In genomic region chr19:34962281-34962944, GRCh38 we compare ENCODE assay signal across 8 cellular contexts. TPM values are rescaled to one million over a fixed set of nuclear protein-coding genes. Genes with fewer than 3 reads are reported as not detected.
DNase-seq lines count a peak whose midpoint lies in the region; ATAC-seq, FAIRE-seq and TF ChIP-seq lines count a peak whose summit lies in the region.

No MANE protein-coding gene starts in this region.

- peak; percentile 94 for FAIRE-seq in HepG2 (lab: Jason Lieb, UNC)

- no peak for TF ChIP-seq POLR2A in HepG2 (IDR thresholded peaks at IDR 0.05; ENCODE audit: insufficient read depth in 1 of 2, low read depth in 2 of 2, low read length in 2 of 2)

- peaks cover 23% of the 10 kb centered on the region; the same call in 1 of the 2 replicates for H4K20me1 ChIP-seq in HepG2 (ENCODE audit: insufficient read depth, low read length)

- TF ChIP-seq EP300 in HepG2 (IDR thresholded peaks at IDR 0.05; ENCODE audit: low read depth in 2 of 2, low read length in 2 of 2) (peak in 1 of 2 experiments; percentile 36; a peak in 1 of 4 replicates), HepG2 (CRISPR knock-in tag; IDR thresholded peaks at IDR 0.05; ENCODE audit: borderline replicate concordance) (no peak)

- H3K4me3 ChIP-seq in adipocyte (ENCODE audit: low read length) (peak overlapping the region; percentile 89), HepG2 (replicated peaks in 1 of 3; ENCODE audit: insufficient read depth in 1 of 3, low read depth in 2 of 3, low read length in 3 of 3) (peak overlapping the region; percentile 87 to 96 (median 96))

- no peak overlapping the region for H3K9ac ChIP-seq in adipocyte (ENCODE audit: low read length)
- H3K9ac ChIP-seq in HepG2 (ENCODE audit: insufficient read depth, low read depth, low read length): peak overlapping the region; percentile 77

- H3K9me3 ChIP-seq in adipocyte (ENCODE audit: control insufficient read depth, low read length) (peaks cover 30% of the 10 kb centered on the region), HepG2 (ENCODE audit: low read length) (0 out of 2 replicates have a peak, but pooled peaks cover 6% of the 10 kb centered on the region)

- ATAC-seq in HepG2: peak; percentile 79

- intact Hi-C loops in HepG2 (cut with micrococcal nuclease; ENCODE audit: unreplicated experiment): no loop called here

- H2AFZ ChIP-seq in HepG2 (ENCODE audit: low read length): no peak overlapping the region

- H3K4me2 ChIP-seq in HepG2 (ENCODE audit: low read depth, low read length): peak overlapping the region; percentile 87

- H3K36me3 ChIP-seq in adipocyte (ENCODE audit: control insufficient read depth, insufficient read depth, low read length, severe bottlenecking): peaks cover 27% of the 10 kb centered on the region
- peaks cover 23 to 36% of the 10 kb centered on the region in 2 experiments for H3K36me3 ChIP-seq in HepG2 (replicated peaks in 1 of 2; ENCODE audit: control insufficient read depth in 1 of 2, insufficient read depth in 2 of 2, low read length in 2 of 2)

- TF ChIP-seq CTCF in HepG2 (CRISPR knock-in tag; IDR thresholded peaks at IDR 0.05): no peak

- peak; percentile 27 for DNase-seq in A172 (ENCODE audit: low spot score)
- DNase-seq in HUDEP-2 (lab: John Stamatoyannopoulos, UW; ENCODE audit: unreplicated experiment in 76 of 76): peak in 49 of 76 experiments; percentile 6 to 73 (median 34)
- DNase-seq in adipocyte (ENCODE audit: low read depth): no peak
- peak; percentile 86 for DNase-seq in HepG2 (ENCODE audit: low spot score)
- DNase-seq in NCI-H82 treated with DMSO at 0.1 percent for 48 hours (lab: John Stamatoyannopoulos, UW; ENCODE audit: unreplicated experiment): no peak
- no peak for DNase-seq in NCI-H2107 (lab: John Stamatoyannopoulos, UW)
- no peak for DNase-seq in NCI-H1092 (lab: John Stamatoyannopoulos, UW)
- DNase-seq in NCI-H510A (lab: John Stamatoyannopoulos, UW): no peak

- 35% methylated on average over 7 of the region's 7 CpGs for WGBS in HepG2 (ENCODE audit: low lambda C conversion rate)

- H3K27me3 ChIP-seq in adipocyte (replicated peaks; ENCODE audit: control insufficient read depth, insufficient read depth, low read length) (no peaks in the 10 kb centered on the region), HepG2 (ENCODE audit: control insufficient read depth in 1 of 2, insufficient read depth in 2 of 2, low read length in 2 of 2) (peaks cover 0 to 10% of the 10 kb centered on the region in 2 experiments; a peak in 2 of 5 replicates)

- peaks cover 33% of the 10 kb centered on the region for H3K79me2 ChIP-seq in HepG2 (ENCODE audit: insufficient read depth, low read length)

- POLR2A ChIA-PET in HepG2 (lab: Yijun Ruan, JAX): interaction anchor here (1.1 to 1.3 kb wide), 3 partner anchors 33 to 44 kb away, joined by 4 read pairs; partner anchors contain the start of gene ZNF30

- in situ Hi-C loops in HepG2 (cut with HindIII; ENCODE audit: extremely low pct_ligation_motif_present, low pct_unique_long_range_greater_than_20kb): no loop called here

- CTCF ChIA-PET in HepG2 (lab: Yijun Ruan, JAX; ENCODE audit: low intra/inter-chr PET ratio, low total read pairs): no interaction called here

- BruUV-seq in HepG2 (replicated peaks; lab: Mats Ljungman, UMichigan): no TSS peak

- H3K27ac ChIP-seq in HepG2 (ENCODE audit: extremely low read length, insufficient read depth, low read length): peak overlapping the region; percentile 63

- H3K4me1 ChIP-seq in adipocyte (ENCODE audit: control insufficient read depth, insufficient read depth, low read length) (peaks cover 8% of the 10 kb centered on the region), HepG2 (ENCODE audit: insufficient read depth, low read length) (peaks cover 50% of the 10 kb centered on the region)

- TF ChIP-seq RAD21 in HepG2 (CRISPR knock-in tag; IDR thresholded peaks at IDR 0.05): no peak

TF ChIP-seq in HepG2, 621 proteins besides CTCF, POLR2A, EP300 and RAD21 (continues in another document):
- no peak for TF ChIP-seq HES4 (CRISPR knock-in tag; IDR thresholded peaks at IDR 0.05; ENCODE audit: borderline replicate concordance)
- peak; percentile 72; the same call in 1 of the 2 replicates for TF ChIP-seq RXRB (CRISPR knock-in tag; IDR thresholded peaks at IDR 0.05; ENCODE audit: borderline replicate concordance)
- TF ChIP-seq ZNF17 (CRISPR knock-in tag; IDR thresholded peaks at IDR 0.05): no peak

RNA-seq across cellular contexts. Expression of gene ZNF792, which starts 1.6 kb away (rescaled TPM):
- total RNA-seq in A172 (2014; rRNA removed; shearing (Covaris generic)): 1.1 and 1.5 TPM in 2 replicates
- 5.5 and 6.3 TPM in 2 replicates for total RNA-seq in HepG2 (2016; rRNA removed; fragmentation: Illumina TruSeq; extraction: Trizol)
- 0.61 and 0.88 TPM in 2 replicates for total RNA-seq in HepG2 (2016; cell fraction: cytosol; rRNA removed; fragmentation: Illumina TruSeq; extraction: Trizol; ENCODE audit: low read depth)
- total RNA-seq in HepG2 (2016; cell fraction: insoluble cytoplasmic fraction; rRNA removed; fragmentation: Illumina TruSeq; extraction: Trizol): 4.8 and 6.5 TPM in 2 replicates
- 3.4 TPM in 2 replicates for total RNA-seq in HepG2 (2016; cell fraction: membrane; rRNA removed; fragmentation: Illumina TruSeq; extraction: Trizol)
- total RNA-seq in HepG2 (2016; cell fraction: nucleus; rRNA removed; fragmentation: Illumina TruSeq; extraction: Trizol): 4.8 and 6.0 TPM in 2 replicates
- polyA plus RNA-seq in HepG2 (2011; rRNA removed): 9.1 and 11.5 TPM in 2 replicates
- 6.9 and 7.9 TPM in 2 replicates for polyA plus RNA-seq in HepG2 (2011; cell fraction: cytosol; rRNA removed)
- 8.8 and 9.8 TPM in 2 replicates for polyA plus RNA-seq in HepG2 (2011; cell fraction: nucleus; rRNA removed)
- polyA plus RNA-seq in HepG2 (2012): 4.4 and 4.5 TPM in 2 replicates
- 0.40 and 0.45 TPM in 2 replicates for polyA plus RNA-seq in HepG2 (2016; cell fraction: cytosol; fragmentation: Illumina TruSeq; extraction: Trizol; ENCODE audit: low read depth)
- 2.9 and 3.3 TPM in 2 replicates for polyA plus RNA-seq in HepG2 (2016; cell fraction: insoluble cytoplasmic fraction; fragmentation: Illumina TruSeq; extraction: Trizol; ENCODE audit: low read depth)
- 1.0 and 1.2 TPM in 2 replicates for polyA plus RNA-seq in HepG2 (2016; cell fraction: membrane; fragmentation: Illumina TruSeq; extraction: Trizol; ENCODE audit: low read depth)
- polyA plus RNA-seq in HepG2 (2016; cell fraction: nucleus; fragmentation: Illumina TruSeq; extraction: Trizol; ENCODE audit: insufficient read depth, low read depth): 3.7 and 4.6 TPM in 2 replicates
- 5.1 and 35.3 TPM in 2 replicates for polyA minus RNA-seq in HepG2 (2011; rRNA and poly(A)+ RNA removed; ENCODE audit: low replicate concordance)
- polyA minus RNA-seq in HepG2 (2011; cell fraction: cytosol; rRNA and poly(A)+ RNA removed): 17.0 and 18.6 TPM in 2 replicates
- polyA minus RNA-seq in HepG2 (2011; cell fraction: nucleus; rRNA and poly(A)+ RNA removed): 31.9 and 39.7 TPM in 2 replicates

RNA-seq across cellular contexts. Expression of gene ZNF30, which starts 35.7 kb away (rescaled TPM):
- total RNA-seq in A172 (2014; rRNA removed; shearing (Covaris generic)): 1.3 and 2.8 TPM in 2 replicates
- 4.4 and 6.2 TPM in 2 replicates for total RNA-seq in HepG2 (2016; rRNA removed; fragmentation: Illumina TruSeq; extraction: Trizol)
- total RNA-seq in HepG2 (2016; cell fraction: cytosol; rRNA removed; fragmentation: Illumina TruSeq; extraction: Trizol; ENCODE audit: low read depth): 1.3 and 1.4 TPM in 2 replicates
- 4.0 and 6.2 TPM in 2 replicates for total RNA-seq in HepG2 (2016; cell fraction: insoluble cytoplasmic fraction; rRNA removed; fragmentation: Illumina TruSeq; extraction: Trizol)
- total RNA-seq in HepG2 (2016; cell fraction: membrane; rRNA removed; fragmentation: Illumina TruSeq; extraction: Trizol): 1.6 and 2.0 TPM in 2 replicates
- 2.9 TPM in 2 replicates for total RNA-seq in HepG2 (2016; cell fraction: nucleus; rRNA removed; fragmentation: Illumina TruSeq; extraction: Trizol)
- polyA plus RNA-seq in HepG2 (2011; rRNA removed): 2.1 and 2.3 TPM in 2 replicates
- polyA plus RNA-seq in HepG2 (2011; cell fraction: cytosol; rRNA removed): 0.99 and 2.0 TPM in 2 replicates
- polyA plus RNA-seq in HepG2 (2011; cell fraction: nucleus; rRNA removed): 1.7 and 2.2 TPM in 2 replicates
- polyA plus RNA-seq in HepG2 (2012): 2.0 and 2.3 TPM in 2 replicates
- polyA plus RNA-seq in HepG2 (2016; cell fraction: cytosol; fragmentation: Illumina TruSeq; extraction: Trizol; ENCODE audit: low read depth): 0.37 and 0.49 TPM in 2 replicates
- polyA plus RNA-seq in HepG2 (2016; cell fraction: insoluble cytoplasmic fraction; fragmentation: Illumina TruSeq; extraction: Trizol; ENCODE audit: low read depth): 4.0 and 4.7 TPM in 2 replicates
- 0.87 and 1.1 TPM in 2 replicates for polyA plus RNA-seq in HepG2 (2016; cell fraction: membrane; fragmentation: Illumina TruSeq; extraction: Trizol; ENCODE audit: low read depth)
- 5.5 and 5.9 TPM in 2 replicates for polyA plus RNA-seq in HepG2 (2016; cell fraction: nucleus; fragmentation: Illumina TruSeq; extraction: Trizol; ENCODE audit: insufficient read depth, low read depth)
- polyA minus RNA-seq in HepG2 (2011; rRNA and poly(A)+ RNA removed; ENCODE audit: low replicate concordance): 2.0 and 3.4 TPM in 2 replicates
- polyA minus RNA-seq in HepG2 (2011; cell fraction: cytosol; rRNA and poly(A)+ RNA removed): 1.5 and 1.8 TPM in 2 replicates
- 3.5 and 4.0 TPM in 2 replicates for polyA minus RNA-seq in HepG2 (2011; cell fraction: nucleus; rRNA and poly(A)+ RNA removed)

RNA-seq across cellular contexts. Expression of gene GRAMD1A, which starts 37.7 kb away (rescaled TPM):
- 20.2 and 26.9 TPM in 2 replicates for total RNA-seq in A172 (2014; rRNA removed; shearing (Covaris generic))
- 8.0 and 14.7 TPM in 2 replicates for total RNA-seq in HepG2 (2016; rRNA removed; fragmentation: Illumina TruSeq; extraction: Trizol)
- 23.3 and 25.4 TPM in 2 replicates for total RNA-seq in HepG2 (2016; cell fraction: cytosol; rRNA removed; fragmentation: Illumina TruSeq; extraction: Trizol; ENCODE audit: low read depth)
- total RNA-seq in HepG2 (2016; cell fraction: insoluble cytoplasmic fraction; rRNA removed; fragmentation: Illumina TruSeq; extraction: Trizol): 7.2 and 15.9 TPM in 2 replicates
- 26.9 and 28.0 TPM in 2 replicates for total RNA-seq in HepG2 (2016; cell fraction: membrane; rRNA removed; fragmentation: Illumina TruSeq; extraction: Trizol)
- 17.9 and 19.7 TPM in 2 replicates for total RNA-seq in HepG2 (2016; cell fraction: nucleus; rRNA removed; fragmentation: Illumina TruSeq; extraction: Trizol)
- 171 and 181 TPM in 2 replicates for polyA plus RNA-seq in HepG2 (2011; rRNA removed)
- polyA plus RNA-seq in HepG2 (2011; cell fraction: cytosol; rRNA removed): 68.5 and 120 TPM in 2 replicates
- polyA plus RNA-seq in HepG2 (2011; cell fraction: nucleus; rRNA removed): 669 and 1,022 TPM in 2 replicates
- polyA plus RNA-seq in HepG2 (2012): 68.6 and 85.6 TPM in 2 replicates
- 47.6 and 52.1 TPM in 2 replicates for polyA plus RNA-seq in HepG2 (2016; cell fraction: cytosol; fragmentation: Illumina TruSeq; extraction: Trizol; ENCODE audit: low read depth)
- 11.6 and 19.2 TPM in 2 replicates for polyA plus RNA-seq in HepG2 (2016; cell fraction: insoluble cytoplasmic fraction; fragmentation: Illumina TruSeq; extraction: Trizol; ENCODE audit: low read depth)
- 43.5 and 50.9 TPM in 2 replicates for polyA plus RNA-seq in HepG2 (2016; cell fraction: membrane; fragmentation: Illumina TruSeq; extraction: Trizol; ENCODE audit: low read depth)
- polyA plus RNA-seq in HepG2 (2016; cell fraction: nucleus; fragmentation: Illumina TruSeq; extraction: Trizol; ENCODE audit: insufficient read depth, low read depth): 55.7 and 69.0 TPM in 2 replicates
- polyA minus RNA-seq in HepG2 (2011; rRNA and poly(A)+ RNA removed; ENCODE audit: low replicate concordance): 32.3 and 120 TPM in 2 replicates
- 59.4 and 66.8 TPM in 2 replicates for polyA minus RNA-seq in HepG2 (2011; cell fraction: cytosol; rRNA and poly(A)+ RNA removed)
- 94.2 and 105 TPM in 2 replicates for polyA minus RNA-seq in HepG2 (2011; cell fraction: nucleus; rRNA and poly(A)+ RNA removed)

Comparison
In these comparisons a context has a peak if more than half of its experiments do, and no peak if none do; other contexts are left out.
1. DNase-seq: peak in A172 (single experiment), HUDEP-2 (49 of 76) and HepG2 (single experiment); none in adipocyte (single experiment), NCI-H82 treated with DMSO at 0.1 percent for 48 hours (single experiment), NCI-H2107 (single experiment), NCI-H1092 (single experiment) and NCI-H510A (single experiment).